25 cellular contexts compared by ENCODE assay signal in the genomic region with DNA sequence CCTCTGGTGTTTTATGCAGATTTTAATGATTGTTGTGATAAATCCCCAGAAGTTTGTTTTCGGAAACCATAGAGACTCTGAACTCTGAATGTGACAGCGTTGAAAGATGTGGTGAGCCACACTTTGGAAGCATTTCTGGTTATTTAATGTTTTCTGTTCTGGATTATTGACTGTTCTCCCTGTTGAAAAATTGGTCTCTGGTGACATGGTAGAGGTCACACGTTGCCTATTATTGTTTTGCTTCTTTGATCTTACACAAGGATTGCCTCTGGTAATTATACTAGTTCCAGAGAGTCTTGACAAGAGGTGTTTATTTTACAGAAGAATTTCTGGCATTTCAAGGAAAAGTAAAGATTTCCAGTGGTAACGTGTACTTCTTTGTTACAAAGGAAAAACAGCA.
A peak's percentile ranks its signal among the peaks of the same experiment; 100 is the strongest.
DNase-seq lines count a peak whose midpoint lies in the region; ATAC-seq and TF ChIP-seq lines count a peak whose summit lies in the region.
"Had no signal": no experiment of that assay in that cellular context is flagged by ENCODE, and none has a peak within 500 bp of the region (broad histone marks: within the 10 kb centered on the region; RNA-seq: fewer than 3 reads in every experiment).

No MANE protein-coding gene starts in this region.

- no peak overlapping the region for H3K18ac ChIP-seq in trophoblast cell (ENCODE audit: low read length)

- H3K4me3 ChIP-seq in Caco-2 (ENCODE audit: low read depth, low read length) = no peak overlapping the region
- H3K4me3 ChIP-seq in trophoblast cell (ENCODE audit: low read depth, low read length) = no peak overlapping the region
- H3K4me3 ChIP-seq: BLaER1 treated with 17β-estradiol and CSF1 and Interleukin-3, amounts not matched to agents 10 nM and 100 nM; gastroesophageal sphincter; GM23338; mucosa of descending colon had no signal

- DNase-seq in Caco-2 (no peak), LHCN-M2 (ENCODE audit: low read depth) (peak; percentile 49), fibroblast of gingiva (ENCODE audit: low read depth) (peak; percentile 20), trophoblast cell (peak in 1 of 2 donors; percentile 54)
- no peak for DNase-seq in CD4-positive, alpha-beta T cell
- DNase-seq in activated CD4-positive, alpha-beta T cell treated with anti-CD3 and anti-CD28 coated beads, Interleukin-2, amount 10 ng/mL, durations not matched to agents 7 days and 5 days = no peak
- DNase-seq: activated CD8-positive, alpha-beta memory T cell treated with anti-CD3 and anti-CD28 coated beads for 24 hours; activated gamma-delta T cell treated with Interleukin-2 at 50 U/mL for 16 hours; activated T-cell treated with anti-CD3 and anti-CD28 coated beads, Interleukin-2, amount 50 U/mL, for 1 hour; Calu3; effector memory CD4-positive, alpha-beta T cell; mucosa of descending colon; NCI-H146; NCI-H510A treated with DMSO at 0.1 percent for 48 hours; SK-N-SH; stimulated activated CD8-positive, alpha-beta memory T cell treated with anti-CD3 and anti-CD28 coated beads, Interleukin-4, amount 100 ng/mL, for 48 hours; T-helper 17 cell had no signal

- H3K9ac ChIP-seq in trophoblast cell (ENCODE audit: low read length) = no peak overlapping the region
- H3K9ac ChIP-seq: BLaER1 treated with 17β-estradiol and CSF1 and Interleukin-3, amounts not matched to agents 10 nM and 100 nM; KMS-11; SK-N-SH had no signal

- H3K4me2 ChIP-seq in trophoblast cell (ENCODE audit: low read length) = peak overlapping the region; percentile 30
- H3K4me2 ChIP-seq: BLaER1 treated with 17β-estradiol and CSF1 and Interleukin-3, amounts not matched to agents 10 nM and 100 nM; GM23338; KMS-11; SK-N-SH had no signal

- H3K9me3 Mint-ChIP-seq in Caco-2 (ENCODE audit: unreplicated experiment) = no peaks in the 10 kb centered on the region
- no peaks in the 10 kb centered on the region for H3K9me3 Mint-ChIP-seq in CD4-positive, alpha-beta T cell
- H3K9me3 Mint-ChIP-seq in activated CD4-positive, alpha-beta T cell treated with anti-CD3 and anti-CD28 coated beads, Interleukin-2, amount 10 ng/mL, durations not matched to agents 7 days and 5 days = no peaks in the 10 kb centered on the region
- H3K9me3 Mint-ChIP-seq: GM23338 had no signal

- H2AK5ac ChIP-seq in trophoblast cell (ENCODE audit: low read length) = no peak overlapping the region

- no peaks in the 10 kb centered on the region for H3K79me2 ChIP-seq in trophoblast cell (ENCODE audit: control insufficient read depth, insufficient read depth, low read length, poor library complexity)

- peak overlapping the region; percentile 43 for H3K4me3 Mint-ChIP-seq in Caco-2 (ENCODE audit: unreplicated experiment)
- no peak overlapping the region for H3K4me3 Mint-ChIP-seq in CD4-positive, alpha-beta T cell
- H3K4me3 Mint-ChIP-seq in activated CD4-positive, alpha-beta T cell treated with anti-CD3 and anti-CD28 coated beads, Interleukin-2, amount 10 ng/mL, durations not matched to agents 7 days and 5 days = no peak overlapping the region
- H3K4me3 Mint-ChIP-seq: GM23338, T-helper 17 cell had no signal

- no peak overlapping the region for H4K91ac ChIP-seq in trophoblast cell (ENCODE audit: low read depth, low read length)

- H3K36me3 Mint-ChIP-seq in Caco-2 (ENCODE audit: insufficient read depth, unreplicated experiment) = peaks cover 33% of the 10 kb centered on the region
- H3K36me3 Mint-ChIP-seq in CD4-positive, alpha-beta T cell (ENCODE audit: low read depth) = no peaks in the 10 kb centered on the region
- no peaks in the 10 kb centered on the region for H3K36me3 Mint-ChIP-seq in activated CD4-positive, alpha-beta T cell treated with anti-CD3 and anti-CD28 coated beads, Interleukin-2, amount 10 ng/mL, durations not matched to agents 7 days and 5 days (ENCODE audit: low read depth)

- CTCF ChIA-PET in Caco-2 (lab: Charles Lee) = no interaction called here
- CTCF ChIA-PET in CD4-positive, alpha-beta T cell (lab: Charles Lee) = no interaction called here
- CTCF ChIA-PET in activated CD4-positive, alpha-beta T cell treated with anti-CD3 and anti-CD28 coated beads, Interleukin-2, amount 10 ng/mL, durations not matched to agents 7 days and 5 days (lab: Charles Lee) = no interaction called here

- no peak overlapping the region for H4K12ac ChIP-seq in trophoblast cell (ENCODE audit: low read depth, low read length)

- H3K9me3 ChIP-seq in Caco-2 (no peaks in the 10 kb centered on the region), trophoblast cell (ENCODE audit: insufficient read depth, low read depth, low read length) (no peaks in the 10 kb centered on the region)
- no peaks in the 10 kb centered on the region for H3K9me3 ChIP-seq in CD4-positive, alpha-beta T cell (ENCODE audit: control insufficient read depth, low read length)
- H3K9me3 ChIP-seq: BLaER1 treated with 17β-estradiol and CSF1 and Interleukin-3, amounts not matched to agents 10 nM and 100 nM; gastroesophageal sphincter; mucosa of descending colon; SK-N-SH had no signal

- intact Hi-C loops in Caco-2 (cut with micrococcal nuclease; ENCODE audit: unreplicated experiment) = loop anchor here (2.0 kb wide), 1 partner anchor 14 kb away; no protein-coding TSS in a partner anchor
- intact Hi-C loops in CD4-positive, alpha-beta T cell (cut with DNase I, micrococcal nuclease) = no loop called here

- no peak overlapping the region for H2BK12ac ChIP-seq in trophoblast cell (ENCODE audit: low read length)

- no peak overlapping the region for H2BK5ac ChIP-seq in trophoblast cell (ENCODE audit: low read depth, low read length, poor library complexity)

- H3K27ac Mint-ChIP-seq in Caco-2 (ENCODE audit: unreplicated experiment) = peak overlapping the region; percentile 79
- H3K27ac Mint-ChIP-seq in CD4-positive, alpha-beta T cell = no peak overlapping the region
- no peak overlapping the region for H3K27ac Mint-ChIP-seq in activated CD4-positive, alpha-beta T cell treated with anti-CD3 and anti-CD28 coated beads, Interleukin-2, amount 10 ng/mL, durations not matched to agents 7 days and 5 days
- H3K27ac Mint-ChIP-seq: GM23338, T-helper 17 cell had no signal

- H2BK120ac ChIP-seq in trophoblast cell (ENCODE audit: insufficient read depth, low read length, poor library complexity) = no peak overlapping the region

- H3K27me3 Mint-ChIP-seq in Caco-2 (ENCODE audit: insufficient read depth, unreplicated experiment) = no peaks in the 10 kb centered on the region
- H3K27me3 Mint-ChIP-seq in CD4-positive, alpha-beta T cell = peaks cover 8% of the 10 kb centered on the region
- peaks cover 2% of the 10 kb centered on the region for H3K27me3 Mint-ChIP-seq in activated CD4-positive, alpha-beta T cell treated with anti-CD3 and anti-CD28 coated beads, Interleukin-2, amount 10 ng/mL, durations not matched to agents 7 days and 5 days

- H3K79me1 ChIP-seq in trophoblast cell (ENCODE audit: low read length) = peaks cover 3% of the 10 kb centered on the region

- peaks cover 32% of the 10 kb centered on the region for H3K4me1 Mint-ChIP-seq in Caco-2 (ENCODE audit: low read depth, unreplicated experiment)
- H3K4me1 Mint-ChIP-seq in CD4-positive, alpha-beta T cell (ENCODE audit: low read depth) = no peaks in the 10 kb centered on the region
- no peaks in the 10 kb centered on the region for H3K4me1 Mint-ChIP-seq in activated CD4-positive, alpha-beta T cell treated with anti-CD3 and anti-CD28 coated beads, Interleukin-2, amount 10 ng/mL, durations not matched to agents 7 days and 5 days
- H3K4me1 Mint-ChIP-seq: T-helper 17 cell had no signal

- no peak overlapping the region for H2AFZ ChIP-seq in trophoblast cell (ENCODE audit: insufficient read depth, low read length, poor library complexity)
- H2AFZ ChIP-seq: GM23338 had no signal

- WGBS in trophoblast cell (ENCODE audit: extremely low coverage, insufficient coverage, insufficient read length) = no CpG with 5 or more reads among the region's 4 CpGs

- H3K4me1 ChIP-seq in Caco-2 (peaks cover 50% of the 10 kb centered on the region), trophoblast cell (ENCODE audit: control insufficient read depth in 1 of 2, insufficient read depth in 2 of 2, low read length in 2 of 2) (peaks cover 6 to 8% of the 10 kb centered on the region in 2 experiments)
- H3K4me1 ChIP-seq: BLaER1 treated with 17β-estradiol and CSF1 and Interleukin-3, amounts not matched to agents 10 nM and 100 nM; gastroesophageal sphincter had no signal

- H4K8ac ChIP-seq in trophoblast cell (ENCODE audit: low read depth, low read length) = no peak overlapping the region

- no TSS peak for BruUV-seq in Caco-2 (replicated peaks; lab: Mats Ljungman, UMichigan)

- no peak overlapping the region for H3K14ac ChIP-seq in trophoblast cell (ENCODE audit: low read length)

- no peak for TF ChIP-seq CTCF in Caco-2 (IDR thresholded peaks at IDR 0.05; ENCODE audit: insufficient read depth in 1 of 2, low read depth in 1 of 2, low read length in 1 of 2, severe bottlenecking in 1 of 2, unreplicated experiment in 1 of 2)
- no peak for TF ChIP-seq CTCF in CD4-positive, alpha-beta T cell (IDR thresholded peaks at IDR 0.05)

- H3K23ac ChIP-seq in trophoblast cell (ENCODE audit: low read length) = no peak overlapping the region

- H3K27ac ChIP-seq in trophoblast cell (ENCODE audit: low read depth, low read length) = no peak overlapping the region
- H3K27ac ChIP-seq in CD4-positive, alpha-beta T cell (ENCODE audit: low read depth, low read length) = no peak overlapping the region
- H3K27ac ChIP-seq: BLaER1 treated with 17β-estradiol and CSF1 and Interleukin-3, amounts not matched to agents 10 nM and 100 nM; gastroesophageal sphincter; KMS-11; RWPE1 had no signal

- H3K4ac ChIP-seq in trophoblast cell (ENCODE audit: low read depth, low read length) = no peak overlapping the region

- POLR2A ChIA-PET in Caco-2 (lab: Charles Lee) = no interaction called here
- POLR2A ChIA-PET in CD4-positive, alpha-beta T cell (lab: Charles Lee) = no interaction called here
- POLR2A ChIA-PET in activated CD4-positive, alpha-beta T cell treated with anti-CD3 and anti-CD28 coated beads, Interleukin-2, amount 10 ng/mL, durations not matched to agents 7 days and 5 days (lab: Charles Lee) = no interaction called here

- H3K36me3 ChIP-seq in Caco-2 (ENCODE audit: control insufficient read depth, insufficient read depth, low read length) (no peaks in the 10 kb centered on the region), trophoblast cell (ENCODE audit: control insufficient read depth in 1 of 2, insufficient read depth in 2 of 2, low read length in 2 of 2) (peaks cover 4 to 6% of the 10 kb centered on the region in 2 experiments)
- H3K36me3 ChIP-seq: BLaER1 treated with 17β-estradiol and CSF1 and Interleukin-3, amounts not matched to agents 10 nM and 100 nM; gastroesophageal sphincter had no signal

- H3K27me3 ChIP-seq in Caco-2 (replicated peaks; ENCODE audit: control insufficient read depth, insufficient read depth, low read length) = no peaks in the 10 kb centered on the region
- no peaks in the 10 kb centered on the region for H3K27me3 ChIP-seq in trophoblast cell (ENCODE audit: insufficient read depth, low read length)
- peaks cover 8% of the 10 kb centered on the region for H3K27me3 ChIP-seq in CD4-positive, alpha-beta T cell (ENCODE audit: control insufficient read depth, insufficient read depth, low read length)
- H3K27me3 ChIP-seq: BLaER1 treated with 17β-estradiol and CSF1 and Interleukin-3, amounts not matched to agents 10 nM and 100 nM; gastroesophageal sphincter had no signal

- ATAC-seq in HG02885 (IDR thresholded peaks at IDR 0.05; ENCODE audit: poor library complexity, unreplicated experiment) (no peak), GM19395 (IDR thresholded peaks at IDR 0.05; ENCODE audit: unreplicated experiment) (no peak)
- ATAC-seq in CD4-positive, alpha-beta T cell (ENCODE audit: poor library complexity) = no peak
- ATAC-seq: esophagus mucosa, gastroesophageal sphincter, GM23338, mucosa of descending colon, T-helper 17 cell had no signal

Comparison
In these comparisons a context has a peak if more than half of its experiments do, and no peak if none do; other contexts are left out.
1. DNase-seq: peak in LHCN-M2 (single experiment) and fibroblast of gingiva (single experiment); none in Caco-2 (0 of 2), CD4-positive, alpha-beta T cell (0 of 10) and activated CD4-positive, alpha-beta T cell treated with anti-CD3 and anti-CD28 coated beads, Interleukin-2, amount 10 ng/mL, durations not matched to agents 7 days and 5 days (single experiment).